ENCODE assay signal across 18 cellular contexts in the genomic region with DNA sequence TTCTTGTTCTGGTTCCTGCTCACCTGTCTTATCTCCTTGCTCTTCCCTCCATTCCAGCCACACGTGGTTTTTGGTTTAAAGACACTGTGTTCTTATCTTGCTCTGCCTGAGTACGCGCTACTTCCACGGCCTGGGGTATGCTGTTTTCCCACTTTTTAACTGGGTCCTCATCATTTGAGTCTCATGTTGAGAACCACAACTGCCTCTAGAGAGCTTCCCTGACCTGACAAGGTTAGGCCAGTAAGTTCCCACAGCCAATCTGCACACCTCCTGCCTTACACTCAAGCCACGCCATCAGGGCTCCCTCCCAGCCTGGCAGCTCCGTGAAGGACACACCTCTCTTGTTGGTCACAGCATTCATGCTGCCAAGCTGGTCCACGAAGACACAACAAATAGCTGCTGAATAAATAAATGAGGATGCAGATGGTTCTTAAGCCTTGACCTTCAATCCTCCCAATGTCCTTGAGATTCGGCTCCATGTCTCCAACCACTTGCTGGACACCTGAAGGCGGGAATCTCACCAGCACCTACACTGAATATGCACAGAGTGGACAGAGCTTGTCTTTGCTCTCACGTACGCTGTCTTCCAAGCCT.
A peak's percentile ranks its signal among the peaks of the same experiment; 100 is the strongest.
DNase-seq lines count a peak whose midpoint lies in the region; ATAC-seq and TF ChIP-seq lines count a peak whose summit lies in the region.
"Had no signal": no experiment of that assay in that cellular context is flagged by ENCODE, and none has a peak within 500 bp of the region (broad histone marks: within the 10 kb centered on the region; RNA-seq: fewer than 3 reads in every experiment).

No MANE protein-coding gene starts in this region.

- H3K79me2 ChIP-seq in fibroblast of lung (ENCODE audit: control insufficient read depth, insufficient read depth, low read length): peaks cover 100% of the 10 kb centered on the region

- H3K4me2 ChIP-seq in fibroblast of lung (ENCODE audit: extremely low read depth, insufficient read depth, low read length): no peak overlapping the region

- no peaks in the 10 kb centered on the region for H3K27me3 ChIP-seq in fibroblast of lung (ENCODE audit: control insufficient read depth, insufficient read depth, low read length)

- H3K27ac Mint-ChIP-seq in stimulated activated naive CD8-positive, alpha-beta T cell treated with anti-CD3 and anti-CD28 coated beads, Interleukin-15, Interleukin-2, amounts not matched to agents 100 ng/mL and 50 ng/mL, for 24 hours: peak overlapping the region; percentile 64
- H3K27ac Mint-ChIP-seq in activated CD8-positive, alpha-beta T cell treated with anti-CD3 and anti-CD28 coated beads for 36 hours: peak overlapping the region; percentile 52

- H3K4me3 Mint-ChIP-seq in stimulated activated naive CD8-positive, alpha-beta T cell treated with anti-CD3 and anti-CD28 coated beads, Interleukin-15, Interleukin-2, amounts not matched to agents 100 ng/mL and 50 ng/mL, for 24 hours: peak overlapping the region; percentile 17
- H3K4me3 Mint-ChIP-seq in activated CD8-positive, alpha-beta T cell treated with anti-CD3 and anti-CD28 coated beads for 36 hours: no peak overlapping the region

- H3K36me3 Mint-ChIP-seq in stimulated activated naive CD8-positive, alpha-beta T cell treated with anti-CD3 and anti-CD28 coated beads, Interleukin-15, Interleukin-2, amounts not matched to agents 100 ng/mL and 50 ng/mL, for 24 hours (ENCODE audit: low read depth): peaks cover 92% of the 10 kb centered on the region
- H3K36me3 Mint-ChIP-seq in activated CD8-positive, alpha-beta T cell treated with anti-CD3 and anti-CD28 coated beads for 36 hours (ENCODE audit: low read depth): peaks cover 81% of the 10 kb centered on the region

- CTCF ChIA-PET in activated CD8-positive, alpha-beta T cell treated with anti-CD3 and anti-CD28 coated beads for 36 hours (lab: Charles Lee): interaction anchor here (3.0 kb wide), 1 partner anchor 39 kb away, joined by 18 read pairs; no protein-coding TSS in a partner anchor

- H3K4me1 Mint-ChIP-seq in stimulated activated naive CD8-positive, alpha-beta T cell treated with anti-CD3 and anti-CD28 coated beads, Interleukin-15, Interleukin-2, amounts not matched to agents 100 ng/mL and 50 ng/mL, for 24 hours (ENCODE audit: low read depth): peaks cover 87% of the 10 kb centered on the region
- H3K4me1 Mint-ChIP-seq in activated CD8-positive, alpha-beta T cell treated with anti-CD3 and anti-CD28 coated beads for 36 hours (ENCODE audit: low read depth): peaks cover 81% of the 10 kb centered on the region

- H3K4me1 ChIP-seq in fibroblast of lung (ENCODE audit: control insufficient read depth, extremely low read depth, insufficient read depth, low read length): peaks cover 12% of the 10 kb centered on the region

- DNase-seq in stimulated activated naive CD8-positive, alpha-beta T cell treated with anti-CD3 and anti-CD28 coated beads, Interleukin-15, Interleukin-2, amounts not matched to agents 100 U/mL and 50 U/mL, for 24 hours: no peak
- no peak for DNase-seq in activated CD8-positive, alpha-beta T cell treated with anti-CD3 and anti-CD28 coated beads for 36 hours
- DNase-seq in fibroblast of lung (ENCODE audit: low read depth in 2 of 2): no peak
- no peak for DNase-seq in stimulated activated CD4-positive, alpha-beta T cell treated with anti-CD3 and anti-CD28 coated beads, Interleukin-4, amount 100 ng/mL, for 4 hours
- no peak for DNase-seq in substantia nigra (lab: John Stamatoyannopoulos, UW)
- no peak for DNase-seq in NCI-H446 (lab: John Stamatoyannopoulos, UW)
- no peak for DNase-seq in iPS-NIHi7 (ENCODE audit: extremely low spot score)
- DNase-seq: activated CD4-positive, alpha-beta T cell treated with anti-CD3 and anti-CD28 coated beads for 1 hour; C1 segment of cervical spinal cord; cerebellar nuclear complex; islet precursor cell; KBM-7; NCI-H1436; NCI-H226; posterior cingulate gyrus had no signal

- TF ChIP-seq CTCF in activated CD8-positive, alpha-beta T cell treated with anti-CD3 and anti-CD28 coated beads for 36 hours (IDR thresholded peaks at IDR 0.05): no peak
- no peak for TF ChIP-seq CTCF in fibroblast of lung (conservative IDR thresholded peaks at IDR 0.05 in 1 of 2, IDR thresholded peaks at IDR 0.05 in 1 of 2; ENCODE audit: low read depth in 1 of 2, low read length in 2 of 2)

- H3K27ac ChIP-seq in fibroblast of lung (ENCODE audit: insufficient read depth, low read length): peak overlapping the region; percentile 7
- no peak overlapping the region for H3K27ac ChIP-seq in substantia nigra (ENCODE audit: low read depth, low read length, poor library complexity, severe bottlenecking)
- H3K27ac ChIP-seq: thoracic aorta had no signal

- POLR2A ChIA-PET in activated CD8-positive, alpha-beta T cell treated with anti-CD3 and anti-CD28 coated beads for 36 hours (lab: Charles Lee): interaction anchor here (0.9 to 13.3 kb wide), 7 partner anchors 9 to 23 kb away, joined by 3 to 257 read pairs (median 9); no protein-coding TSS in a partner anchor

- no peak for ATAC-seq in stimulated activated naive CD8-positive, alpha-beta T cell treated with anti-CD3 and anti-CD28 coated beads, Interleukin-15, Interleukin-2, amounts not matched to agents 100 U/mL and 50 U/mL, for 24 hours
- no peak for ATAC-seq in activated CD8-positive, alpha-beta T cell treated with anti-CD3 and anti-CD28 coated beads for 36 hours
- ATAC-seq: SK-N-SH treated with all-trans-retinoic acid at 6 μM for 48 hours had no signal

- no peaks in the 10 kb centered on the region for H3K9me3 ChIP-seq in fibroblast of lung (ENCODE audit: control insufficient read depth, insufficient read depth, low read depth, low read length)
- H3K9me3 ChIP-seq: thoracic aorta had no signal

- no peak overlapping the region for H3K9ac ChIP-seq in fibroblast of lung (ENCODE audit: insufficient read depth, low read length)

- H3K36me3 ChIP-seq in fibroblast of lung (ENCODE audit: control insufficient read depth, insufficient read depth, low read length): peaks cover 3% of the 10 kb centered on the region
- H3K36me3 ChIP-seq: thoracic aorta had no signal

- H4K20me1 ChIP-seq in fibroblast of lung (ENCODE audit: control insufficient read depth, extremely low read depth, insufficient read depth, low read length): no peaks in the 10 kb centered on the region

- no peaks in the 10 kb centered on the region for H3K9me3 Mint-ChIP-seq in stimulated activated naive CD8-positive, alpha-beta T cell treated with anti-CD3 and anti-CD28 coated beads, Interleukin-15, Interleukin-2, amounts not matched to agents 100 ng/mL and 50 ng/mL, for 24 hours
- no peaks in the 10 kb centered on the region for H3K9me3 Mint-ChIP-seq in activated CD8-positive, alpha-beta T cell treated with anti-CD3 and anti-CD28 coated beads for 36 hours

- H3K27me3 Mint-ChIP-seq in stimulated activated naive CD8-positive, alpha-beta T cell treated with anti-CD3 and anti-CD28 coated beads, Interleukin-15, Interleukin-2, amounts not matched to agents 100 ng/mL and 50 ng/mL, for 24 hours: no peaks in the 10 kb centered on the region
- no peaks in the 10 kb centered on the region for H3K27me3 Mint-ChIP-seq in activated CD8-positive, alpha-beta T cell treated with anti-CD3 and anti-CD28 coated beads for 36 hours

- no peak overlapping the region for H2AFZ ChIP-seq in fibroblast of lung (ENCODE audit: low read length)

- intact Hi-C loops in activated CD8-positive, alpha-beta T cell treated with anti-CD3 and anti-CD28 coated beads for 36 hours (cut with micrococcal nuclease): no loop called here

- H3K4me3 ChIP-seq in fibroblast of lung (replicated peaks in 1 of 4; ENCODE audit: control extremely low read depth in 1 of 4, insufficient read depth in 1 of 4, low read depth in 3 of 4, low read length in 4 of 4): no peak overlapping the region
- H3K4me3 ChIP-seq: thoracic aorta had no signal
